Comparison of ENCODE assay signal across 17 cellular contexts in genomic region chr22:39705386-39705785, GRCh38.
"Had no signal": no experiment of that assay in that cellular context is flagged by ENCODE, and none has a peak within 500 bp of the region (broad histone marks: within the 10 kb centered on the region; RNA-seq: fewer than 3 reads in every experiment).

No MANE protein-coding gene starts in this region.

- H3K36me3 Mint-ChIP-seq: memory B cell had no signal

- H3K4me1 Mint-ChIP-seq: memory B cell had no signal

- H3K27ac Mint-ChIP-seq: memory B cell had no signal

- H3K4me3 ChIP-seq: coronary artery, dorsolateral prefrontal cortex, esophagus muscularis mucosa, gastroesophageal sphincter, heart left ventricle, left lung, lower lobe of right lung had no signal

- H3K27ac ChIP-seq: coronary artery, dorsolateral prefrontal cortex, esophagus muscularis mucosa, foreskin keratinocyte, gastroesophageal sphincter, heart left ventricle, left lung, lower lobe of right lung had no signal

- DNase-seq: dermis blood vessel endothelial cell; dorsolateral prefrontal cortex; effector CD4-positive, alpha-beta T cell; effector memory CD4-positive, alpha-beta T cell; foreskin keratinocyte; hippocampal formation; left cardiac atrium; left ventricle myocardium superior; lower lobe of right lung; mesendoderm; midbrain had no signal

- H3K4me1 ChIP-seq: foreskin keratinocyte, left lung, lower lobe of right lung had no signal

- H3K4me3 Mint-ChIP-seq: memory B cell had no signal

- H3K36me3 ChIP-seq: esophagus muscularis mucosa, gastroesophageal sphincter, heart left ventricle, left lung, lower lobe of right lung had no signal

- H3K9me3 Mint-ChIP-seq: memory B cell had no signal

- H3K9me3 ChIP-seq: esophagus muscularis mucosa, gastroesophageal sphincter, heart left ventricle, left lung, lower lobe of right lung had no signal

- ATAC-seq: foreskin keratinocyte, gastroesophageal sphincter, heart left ventricle, left cardiac atrium, left lung, left ventricle myocardium superior, lower lobe of right lung had no signal
